Comparison of ENCODE assay signal across 21 cellular contexts in the genomic region with DNA sequence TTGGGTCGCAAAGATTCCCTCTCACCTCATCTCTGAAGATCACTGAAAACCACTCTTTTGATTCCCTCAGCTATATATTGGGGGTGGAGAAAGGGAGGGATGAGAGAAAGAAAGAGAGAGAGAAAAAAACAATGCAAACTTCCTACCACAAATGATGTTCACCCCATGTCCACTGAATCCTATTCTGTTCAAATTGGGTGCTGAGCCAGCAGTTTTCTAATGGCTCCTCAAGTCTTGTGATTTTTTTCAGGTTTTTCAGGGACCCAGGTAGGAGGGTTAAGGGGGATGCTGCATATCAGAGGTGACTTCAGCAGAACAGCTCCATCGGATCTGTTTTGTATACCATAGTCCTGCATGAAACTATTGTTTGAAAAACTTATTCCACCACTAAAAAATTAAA.
DNase-seq lines count a peak whose midpoint lies in the region; ATAC-seq and TF ChIP-seq lines count a peak whose summit lies in the region.
"Had no signal": no experiment of that assay in that cellular context is flagged by ENCODE, and none has a peak within 500 bp of the region (broad histone marks: within the 10 kb centered on the region; RNA-seq: fewer than 3 reads in every experiment).

No MANE protein-coding gene starts in this region.

- H3K9me3 ChIP-seq in fibroblast of lung (ENCODE audit: control insufficient read depth, insufficient read depth, low read depth, low read length), result no peaks in the 10 kb centered on the region
- no peaks in the 10 kb centered on the region for H3K9me3 ChIP-seq in skeletal muscle satellite cell (replicated peaks; ENCODE audit: low read length)
- H3K9me3 ChIP-seq: esophagus muscularis mucosa, uterus had no signal

- H3K4me2 ChIP-seq in fibroblast of lung (ENCODE audit: extremely low read depth, insufficient read depth, low read length), result no peak overlapping the region
- no peak overlapping the region for H3K4me2 ChIP-seq in skeletal muscle satellite cell (ENCODE audit: low read length)

- H3K27ac ChIP-seq in ACC112 (ENCODE audit: low read depth, low read length), result peak overlapping the region; percentile 94
- peak overlapping the region; percentile 23; the same call in 1 of the 2 replicates for H3K27ac ChIP-seq in VCaP
- peak overlapping the region; percentile 90 for H3K27ac ChIP-seq in fibroblast of lung (ENCODE audit: insufficient read depth, low read length)
- H3K27ac ChIP-seq: uterus had no signal

- TF ChIP-seq CTCF in VCaP (conservative IDR thresholded peaks at IDR 0.05) (no peak), fibroblast of lung (conservative IDR thresholded peaks at IDR 0.05 in 1 of 2, IDR thresholded peaks at IDR 0.05 in 1 of 2; ENCODE audit: low read depth in 1 of 2, low read length in 2 of 2) (no peak)

- H3K36me3 ChIP-seq in ACC112 (ENCODE audit: insufficient read depth, low read length), result no peaks in the 10 kb centered on the region
- H3K36me3 ChIP-seq in fibroblast of lung (ENCODE audit: control insufficient read depth, insufficient read depth, low read length), result no peaks in the 10 kb centered on the region
- no peaks in the 10 kb centered on the region for H3K36me3 ChIP-seq in skeletal muscle satellite cell (ENCODE audit: insufficient read depth, low read length)
- H3K36me3 ChIP-seq: esophagus muscularis mucosa, uterus had no signal

- DNase-seq in fibroblast of lung (ENCODE audit: low read depth in 2 of 2), result no peak
- DNase-seq in DMS 273 treated with DMSO at 0.1 percent for 48 hours (lab: John Stamatoyannopoulos, UW), result no peak
- no peak for DNase-seq in stimulated activated CD4-positive, alpha-beta T cell treated with anti-CD3 and anti-CD28 coated beads, Interleukin-2, amount 100 ng/mL, for 24 hours
- DNase-seq: activated CD8-positive, alpha-beta memory T cell treated with anti-CD3 and anti-CD28 coated beads for 24 hours; activated naive CD4-positive, alpha-beta T cell treated with anti-CD3 and anti-CD28 coated beads, Interleukin-2, amount 10 ng/mL, durations not matched to agents 7 days and 5 days; activated T-cell treated with anti-CD3 and anti-CD28 coated beads, Interleukin-2, amount 50 U/mL, for 72 hours; CD4-positive, CD25-positive, alpha-beta regulatory T cell; effector CD4-positive, alpha-beta T cell; glutamatergic neuron; Kasumi-1; left cardiac atrium; NCI-H1092; NCI-H510A treated with DMSO at 0.1 percent for 48 hours; RPMI8226; uterus had no signal

- no peaks in the 10 kb centered on the region for H3K79me2 ChIP-seq in ACC112 (ENCODE audit: control insufficient read depth, insufficient read depth, low read length, unreplicated experiment)
- H3K79me2 ChIP-seq in fibroblast of lung (ENCODE audit: control insufficient read depth, insufficient read depth, low read length), result no peaks in the 10 kb centered on the region

- H3K9ac ChIP-seq in fibroblast of lung (ENCODE audit: insufficient read depth, low read length) (no peak overlapping the region), skeletal muscle satellite cell (ENCODE audit: low read depth, low read length) (peak overlapping the region; percentile 80)

- ATAC-seq in HG03196 (IDR thresholded peaks at IDR 0.05; ENCODE audit: unreplicated experiment), result no peak
- no peak for ATAC-seq in HG03108 (IDR thresholded peaks at IDR 0.05; ENCODE audit: unreplicated experiment)
- ATAC-seq: activated T-cell treated with anti-CD3 and anti-CD28 coated beads, Interleukin-2, amount 50 U/mL, for 72 hours had no signal

- no peak overlapping the region for H3K4me3 ChIP-seq in ACC112 (ENCODE audit: low read depth, low read length)
- H3K4me3 ChIP-seq in fibroblast of lung (replicated peaks in 1 of 4; ENCODE audit: control extremely low read depth in 1 of 4, insufficient read depth in 1 of 4, low read depth in 3 of 4, low read length in 4 of 4), result no peak overlapping the region
- H3K4me3 ChIP-seq in skeletal muscle satellite cell (ENCODE audit: low read length), result no peak overlapping the region
- H3K4me3 ChIP-seq: esophagus muscularis mucosa, uterus had no signal

- H3K4me1 ChIP-seq in ACC112 (ENCODE audit: control insufficient read depth, insufficient read depth, low read length, unreplicated experiment), result peaks cover 62% of the 10 kb centered on the region
- peaks cover 12% of the 10 kb centered on the region for H3K4me1 ChIP-seq in fibroblast of lung (ENCODE audit: control insufficient read depth, extremely low read depth, insufficient read depth, low read length)
- H3K4me1 ChIP-seq in skeletal muscle satellite cell (ENCODE audit: control insufficient read depth, insufficient read depth, low read length), result peaks cover 69% of the 10 kb centered on the region
- H3K4me1 ChIP-seq: uterus had no signal

- H2AFZ ChIP-seq in ACC112 (ENCODE audit: low read length, unreplicated experiment) (no peak overlapping the region), fibroblast of lung (ENCODE audit: low read length) (no peak overlapping the region)

- no peaks in the 10 kb centered on the region for H3K27me3 ChIP-seq in ACC112 (ENCODE audit: insufficient read depth, low read length)
- no peaks in the 10 kb centered on the region for H3K27me3 ChIP-seq in fibroblast of lung (ENCODE audit: control insufficient read depth, insufficient read depth, low read length)
- H3K27me3 ChIP-seq in skeletal muscle satellite cell (ENCODE audit: control insufficient read depth, insufficient read depth, low read length), result no peaks in the 10 kb centered on the region
- H3K27me3 ChIP-seq: esophagus muscularis mucosa, uterus had no signal

- H4K20me1 ChIP-seq in fibroblast of lung (ENCODE audit: control insufficient read depth, extremely low read depth, insufficient read depth, low read length), result no peaks in the 10 kb centered on the region

Comparison
In these comparisons a context has a peak if more than half of its experiments do, and no peak if none do; other contexts are left out.
1. H3K27ac ChIP-seq: peak in every context shown above with its lines; median percentile 94 in ACC112; 90 in fibroblast of lung; 23 in VCaP.